3 cellular contexts compared by ENCODE assay signal in genomic region chr6:109445382-109445781, GRCh38.
TF ChIP-seq lines count a peak whose summit lies in the region.

No MANE protein-coding gene starts in this region.

TF ChIP-seq in SK-N-SH, 30 proteins besides CTCF, POLR2A, EP300 and RAD21:
- TF ChIP-seq MXI1 (IDR thresholded peaks at IDR 0.05; ENCODE audit: low read depth, low read length) (no peak), SMC3 (IDR thresholded peaks at IDR 0.05; ENCODE audit: low read depth, low read length) (no peak), NFIC (IDR thresholded peaks at IDR 0.05; ENCODE audit: borderline replicate concordance) (no peak), GABPA (IDR thresholded peaks at IDR 0.05; ENCODE audit: low read depth) (no peak), SIN3A (IDR thresholded peaks at IDR 0.05; ENCODE audit: borderline replicate concordance, low read depth, low read length) (no peak), ZBTB33 (IDR thresholded peaks at IDR 0.05; ENCODE audit: borderline replicate concordance, low read depth) (no peak), REST (IDR thresholded peaks at IDR 0.05; ENCODE audit: low read depth, low read length) (no peak), RXRA (IDR thresholded peaks at IDR 0.05; ENCODE audit: borderline replicate concordance, low read depth) (no peak), ELF1 (IDR thresholded peaks at IDR 0.05) (no peak), YY1 (IDR thresholded peaks at IDR 0.05; ENCODE audit: low read depth) (no peak), POLR2AphosphoS5 (IDR thresholded peaks at IDR 0.05; ENCODE audit: low read depth, low read length) (no peak), TEAD4 (IDR thresholded peaks at IDR 0.05; ENCODE audit: borderline replicate concordance, insufficient read depth) (no peak), FOXJ3 (CRISPR knock-in tag; IDR thresholded peaks at IDR 0.05) (no peak), JUND (IDR thresholded peaks at IDR 0.05) (no peak), MEF2A (IDR thresholded peaks at IDR 0.05; ENCODE audit: borderline replicate concordance, low read depth) (no peak)
TF ChIP-seq in SK-N-SH: peak in this region for 0.

TF ChIP-seq in SK-N-SH treated with all-trans-retinoic acid at 6 μM for 48 hours, 23 proteins besides CTCF, POLR2A, EP300 and RAD21:
- TF ChIP-seq BACH2 (CRISPR knock-in tag; IDR thresholded peaks at IDR 0.05; ENCODE audit: borderline replicate concordance), result no peak
- no peak for TF ChIP-seq ZNF8 (CRISPR knock-in tag; IDR thresholded peaks at IDR 0.05)
- no peak for TF ChIP-seq TCF4 (CRISPR knock-in tag; IDR thresholded peaks at IDR 0.05; ENCODE audit: borderline replicate concordance)
- TF ChIP-seq ZC3H10 (CRISPR knock-in tag; IDR thresholded peaks at IDR 0.05), result no peak
- TF ChIP-seq PPARA (CRISPR knock-in tag; IDR thresholded peaks at IDR 0.05; ENCODE audit: borderline replicate concordance), result no peak
- no peak for TF ChIP-seq ZFP3 (CRISPR knock-in tag; IDR thresholded peaks at IDR 0.05)
- no peak for TF ChIP-seq RARB (CRISPR knock-in tag; IDR thresholded peaks at IDR 0.05)
- no peak for TF ChIP-seq PATZ1 (CRISPR knock-in tag; IDR thresholded peaks at IDR 0.05; ENCODE audit: borderline replicate concordance)
- TF ChIP-seq SNAI2 (CRISPR knock-in tag; IDR thresholded peaks at IDR 0.05), result no peak
- TF ChIP-seq ESRRG (CRISPR knock-in tag; IDR thresholded peaks at IDR 0.05), result no peak
- no peak for TF ChIP-seq ZNF70 (CRISPR knock-in tag; IDR thresholded peaks at IDR 0.05)
- no peak for TF ChIP-seq ZFP30 (CRISPR knock-in tag; IDR thresholded peaks at IDR 0.05)
- no peak for TF ChIP-seq GLIS3 (CRISPR knock-in tag; IDR thresholded peaks at IDR 0.05)
- TF ChIP-seq CSRNP3 (CRISPR knock-in tag; IDR thresholded peaks at IDR 0.05), result no peak

TF ChIP-seq in GM12878, 131 proteins besides CTCF, POLR2A, EP300 and RAD21:
- TF ChIP-seq NR2C2 (IDR thresholded peaks at IDR 0.05; ENCODE audit: borderline replicate concordance, control insufficient read depth, insufficient read length, low read depth) (no peak), TCF7 (IDR thresholded peaks at IDR 0.05; ENCODE audit: borderline replicate concordance) (no peak), PRDM15 (CRISPR knock-in tag; IDR thresholded peaks at IDR 0.05) (no peak), USF2 (IDR thresholded peaks at IDR 0.05; ENCODE audit: borderline replicate concordance, low read depth, low read length) (no peak), SUZ12 (IDR thresholded peaks at IDR 0.05; ENCODE audit: unreplicated experiment) (no peak), TBL1XR1 (IDR thresholded peaks at IDR 0.05; ENCODE audit: low read depth, low read length) (no peak), MEF2B (IDR thresholded peaks at IDR 0.05; ENCODE audit: partially characterized antibody, poor library complexity, severe bottlenecking) (no peak), TAF1 (IDR thresholded peaks at IDR 0.05; ENCODE audit: borderline replicate concordance, low read depth, low read length) (no peak), ZNF384 (IDR thresholded peaks at IDR 0.05; ENCODE audit: borderline replicate concordance, low read depth, low read length) (no peak), NBN (IDR thresholded peaks at IDR 0.05) (no peak), POU2F2 (IDR thresholded peaks at IDR 0.05; ENCODE audit: borderline replicate concordance, low read depth, low read length) (no peak), STAT3 (IDR thresholded peaks at IDR 0.05; ENCODE audit: low read depth, low read length) (no peak), NFYA (IDR thresholded peaks at IDR 0.05; ENCODE audit: borderline replicate concordance, low read depth, low read length) (no peak)
